Comparison of ENCODE assay signal across 1 cellular context in genomic region chr5:71455427-71456361, GRCh38.
TF ChIP-seq lines count a peak whose summit lies in the region.

Gene BDP1 (plus strand): TSS chr5:71455651. CDS start chr5:71455878, 227 bp downstream.

TF ChIP-seq in HepG2, 621 proteins besides CTCF, POLR2A, EP300 and RAD21 (continued from another document and continues in another):
- TF ChIP-seq MXD3 (CRISPR knock-in tag; IDR thresholded peaks at IDR 0.05): peak; percentile 58; the same call in 1 of the 2 replicates
- no peak for TF ChIP-seq ZNF296 (CRISPR knock-in tag; conservative IDR thresholded peaks at IDR 0.05)
- peak; percentile 84 for TF ChIP-seq ATF3 (CRISPR knock-in tag; IDR thresholded peaks at IDR 0.05)
- peak; percentile 76 for TF ChIP-seq KDM2A (CRISPR knock-in tag; IDR thresholded peaks at IDR 0.05; ENCODE audit: borderline replicate concordance, low read depth)
- no peak for TF ChIP-seq HNF4A (CRISPR knock-in tag; IDR thresholded peaks at IDR 0.05)
- TF ChIP-seq ZNF644 (CRISPR knock-in tag; IDR thresholded peaks at IDR 0.05; ENCODE audit: low read depth): 0 out of 2 replicates have a peak, but pooled peaks have one; percentile 6
- no peak for TF ChIP-seq ZBTB44 (CRISPR knock-in tag; IDR thresholded peaks at IDR 0.05)
- TF ChIP-seq SATB2 (CRISPR knock-in tag; IDR thresholded peaks at IDR 0.05): no peak
- no peak for TF ChIP-seq ZNF678 (CRISPR knock-in tag; IDR thresholded peaks at IDR 0.05)
- no peak for TF ChIP-seq ZNF552 (CRISPR knock-in tag; IDR thresholded peaks at IDR 0.05; ENCODE audit: borderline replicate concordance)
- TF ChIP-seq KLF15 (CRISPR knock-in tag; IDR thresholded peaks at IDR 0.05; ENCODE audit: borderline replicate concordance): 0 out of 2 replicates have a peak, but pooled peaks have one; percentile 55
- 0 out of 2 replicates have a peak, but pooled peaks have one; percentile 65 for TF ChIP-seq ZFP82 (CRISPR knock-in tag; IDR thresholded peaks at IDR 0.05; ENCODE audit: borderline replicate concordance)
- no peak for TF ChIP-seq ZNF567 (CRISPR knock-in tag; IDR thresholded peaks at IDR 0.05; ENCODE audit: borderline replicate concordance)
- no peak for TF ChIP-seq NR1H2 (CRISPR knock-in tag; IDR thresholded peaks at IDR 0.05; ENCODE audit: borderline replicate concordance, low read depth)
- TF ChIP-seq ZSCAN30 (CRISPR knock-in tag; IDR thresholded peaks at IDR 0.05): no peak
- no peak for TF ChIP-seq ZIK1 (CRISPR knock-in tag; IDR thresholded peaks at IDR 0.05; ENCODE audit: borderline replicate concordance, low read depth)
- no peak for TF ChIP-seq PRDM4 (CRISPR knock-in tag; IDR thresholded peaks at IDR 0.05; ENCODE audit: borderline replicate concordance)
- no peak for TF ChIP-seq NFATC3 (CRISPR knock-in tag; IDR thresholded peaks at IDR 0.05)
- TF ChIP-seq HOXA5 (CRISPR knock-in tag; IDR thresholded peaks at IDR 0.05): peak; percentile 61; the same call in 1 of the 2 replicates
- peak; percentile 99 for TF ChIP-seq CREM (IDR thresholded peaks at IDR 0.05)
- TF ChIP-seq CREM (CRISPR knock-in tag; IDR thresholded peaks at IDR 0.05): peak; percentile 94
- TF ChIP-seq ZNF609 (CRISPR knock-in tag; IDR thresholded peaks at IDR 0.05; ENCODE audit: borderline replicate concordance): peak; percentile 28; the same call in 1 of the 2 replicates
- TF ChIP-seq SRF (IDR thresholded peaks at IDR 0.05; ENCODE audit: low read depth, low read length): peak; percentile 73
- TF ChIP-seq ZMYM2 (CRISPR knock-in tag; IDR thresholded peaks at IDR 0.05): 0 out of 2 replicates have a peak, but pooled peaks have one; percentile 19
- TF ChIP-seq POGK (CRISPR knock-in tag; conservative IDR thresholded peaks at IDR 0.05): 0 out of 2 replicates have a peak, but pooled peaks have one; percentile 31
- no peak for TF ChIP-seq ATAD3A (CRISPR knock-in tag; IDR thresholded peaks at IDR 0.05)
- TF ChIP-seq NR2F1 (CRISPR knock-in tag; IDR thresholded peaks at IDR 0.05): no peak
- no peak for TF ChIP-seq ZNF615 (CRISPR knock-in tag; IDR thresholded peaks at IDR 0.05; ENCODE audit: borderline replicate concordance)
- TF ChIP-seq ZFP36L1 (CRISPR knock-in tag; IDR thresholded peaks at IDR 0.05): no peak
- no peak for TF ChIP-seq BRCA1 (CRISPR knock-in tag; IDR thresholded peaks at IDR 0.05)
- TF ChIP-seq NR0B2 (CRISPR knock-in tag; IDR thresholded peaks at IDR 0.05): no peak
- 0 out of 2 replicates have a peak, but pooled peaks have one; percentile 55 for TF ChIP-seq TSC22D2 (CRISPR knock-in tag; IDR thresholded peaks at IDR 0.05; ENCODE audit: borderline replicate concordance)
- peak in 1 of 2 experiments; percentile 85; a peak in 2 of 4 replicates for TF ChIP-seq ATF4 (CRISPR knock-in tag; IDR thresholded peaks at IDR 0.05)
- TF ChIP-seq RORA (CRISPR knock-in tag; IDR thresholded peaks at IDR 0.05): no peak
- peak; percentile 40; the same call in 1 of the 2 replicates for TF ChIP-seq ZBTB20 (CRISPR knock-in tag; IDR thresholded peaks at IDR 0.05; ENCODE audit: borderline replicate concordance, low read depth)
- TF ChIP-seq ZNF564 (CRISPR knock-in tag; IDR thresholded peaks at IDR 0.05): peak; percentile 38; the same call in 1 of the 2 replicates
- no peak for TF ChIP-seq TERF1 (CRISPR knock-in tag; IDR thresholded peaks at IDR 0.05)
- peak; percentile 77; the same call in 1 of the 2 replicates for TF ChIP-seq ZFP91 (CRISPR knock-in tag; IDR thresholded peaks at IDR 0.05; ENCODE audit: borderline replicate concordance)
- peak; percentile 77; the same call in 1 of the 2 replicates for TF ChIP-seq BCL3 (CRISPR knock-in tag; IDR thresholded peaks at IDR 0.05)
- TF ChIP-seq DNMT3B (CRISPR knock-in tag; conservative IDR thresholded peaks at IDR 0.05): no peak
- TF ChIP-seq ARNT (IDR thresholded peaks at IDR 0.05): no peak
- TF ChIP-seq LBX2 (CRISPR knock-in tag; IDR thresholded peaks at IDR 0.05; ENCODE audit: borderline replicate concordance): no peak
